9 cellular contexts compared by ENCODE assay signal in the genomic region with DNA sequence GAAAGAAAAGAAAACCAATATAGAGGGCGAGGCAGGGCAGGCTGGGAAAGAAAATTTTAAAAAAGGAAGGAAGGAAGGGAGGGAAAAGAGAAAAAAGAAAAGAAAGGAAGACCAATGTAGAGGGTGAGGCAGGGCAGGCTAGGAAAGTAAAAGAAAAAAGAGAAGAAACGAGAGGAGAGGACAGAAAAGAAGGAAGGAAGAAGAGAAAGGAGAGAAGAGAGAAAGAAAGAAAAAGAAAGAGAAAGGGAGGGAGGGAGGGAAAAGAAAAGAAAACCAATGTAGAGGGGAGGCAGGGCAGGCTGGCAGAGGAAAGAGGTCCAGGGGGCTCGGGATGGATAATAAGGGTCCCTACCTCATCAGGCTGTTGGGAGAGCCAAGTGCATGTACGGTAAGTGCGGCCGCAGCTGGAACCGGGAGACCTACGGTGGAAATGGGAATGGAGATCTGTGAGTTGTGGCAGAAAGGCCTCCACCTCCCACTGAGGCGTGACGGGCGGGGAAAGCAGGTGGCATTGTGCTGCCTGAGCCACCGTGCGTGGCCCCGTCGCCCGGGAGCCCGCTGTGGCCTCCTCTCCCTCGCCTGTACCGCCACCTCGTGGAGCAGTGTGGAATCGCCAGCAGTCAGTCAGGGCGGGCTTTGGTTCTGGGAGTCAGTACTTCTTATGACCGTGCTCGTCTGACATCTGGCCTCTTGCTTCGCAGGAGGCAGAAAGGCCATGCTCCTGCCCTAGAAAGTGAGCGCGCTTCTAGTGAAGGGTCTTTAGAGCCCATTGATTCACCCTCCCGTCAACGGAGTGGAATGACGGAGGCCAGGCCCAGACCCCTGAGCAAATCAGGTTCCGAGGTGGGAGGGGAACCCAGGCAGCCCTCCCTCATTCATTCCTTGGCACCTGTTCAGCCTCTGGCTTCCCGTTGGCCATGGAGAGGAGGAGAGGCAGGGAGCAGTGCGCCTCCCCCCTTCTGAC. TPM values are rescaled to one million over a fixed set of nuclear protein-coding genes. Genes with fewer than 3 reads are reported as not detected.
A peak's percentile ranks its signal among the peaks of the same experiment; 100 is the strongest.
DNase-seq lines count a peak whose midpoint lies in the region; ATAC-seq and TF ChIP-seq lines count a peak whose summit lies in the region.
"Had no signal": no experiment of that assay in that cellular context is flagged by ENCODE, and none has a peak within 500 bp of the region (broad histone marks: within the 10 kb centered on the region; RNA-seq: fewer than 3 reads in every experiment).

No MANE protein-coding gene starts in this region.

- peak overlapping the region; percentile 34 to 44 for H3K4me3 ChIP-seq in duodenal mucosa (ENCODE audit: low read depth in 1 of 2, low read length in 2 of 2)

- no peak overlapping the region for H3K27ac ChIP-seq in CD4-positive, alpha-beta T cell (ENCODE audit: low read depth, low read length)
- H3K27ac ChIP-seq in duodenal mucosa (ENCODE audit: low read depth, low read length), result no peak overlapping the region

- H3K27me3 ChIP-seq in CD4-positive, alpha-beta T cell (ENCODE audit: control insufficient read depth, insufficient read depth, low read length), result no peaks in the 10 kb centered on the region
- peaks cover 5 to 6% of the 10 kb centered on the region in 2 donors for H3K27me3 ChIP-seq in duodenal mucosa (ENCODE audit: control insufficient read depth in 1 of 2, insufficient read depth in 2 of 2, low read length in 2 of 2)

- H3K36me3 Mint-ChIP-seq in CD4-positive, alpha-beta T cell (ENCODE audit: low read depth), result no peaks in the 10 kb centered on the region
- H3K36me3 Mint-ChIP-seq: activated naive CD8-positive, alpha-beta T cell had no signal

- H3K9ac ChIP-seq in duodenal mucosa (ENCODE audit: low read depth in 1 of 2, low read length in 2 of 2), result peak overlapping the region; percentile 32 to 38

- peak; percentile 100 for ATAC-seq in CD4-positive, alpha-beta T cell (ENCODE audit: poor library complexity)
- peak; percentile 90 for ATAC-seq in GM19452 (IDR thresholded peaks at IDR 0.05; ENCODE audit: unreplicated experiment)

- no peak overlapping the region for H3K4me3 Mint-ChIP-seq in CD4-positive, alpha-beta T cell
- H3K4me3 Mint-ChIP-seq: activated naive CD8-positive, alpha-beta T cell had no signal

- H3K4me1 Mint-ChIP-seq in CD4-positive, alpha-beta T cell (ENCODE audit: low read depth), result peaks cover 10% of the 10 kb centered on the region

- H3K9me3 Mint-ChIP-seq in CD4-positive, alpha-beta T cell, result no peaks in the 10 kb centered on the region

- H3K9me3 ChIP-seq in CD4-positive, alpha-beta T cell (ENCODE audit: control insufficient read depth, low read length), result no peaks in the 10 kb centered on the region
- H3K9me3 ChIP-seq in duodenal mucosa (ENCODE audit: control insufficient read depth in 1 of 2, low read length in 2 of 2), result no peaks in the 10 kb centered on the region

- peaks cover 8% of the 10 kb centered on the region in 2 donors for H3K4me1 ChIP-seq in duodenal mucosa (ENCODE audit: control insufficient read depth in 1 of 2, insufficient read depth in 2 of 2, low read length in 2 of 2)

- TF ChIP-seq CTCF in CD4-positive, alpha-beta T cell (IDR thresholded peaks at IDR 0.05), result peak; percentile 92

- intact Hi-C loops in CD4-positive, alpha-beta T cell (cut with DNase I, micrococcal nuclease), result loop anchor here (1.0 kb wide), 2 partner anchors 18 to 88 kb away; no protein-coding TSS in a partner anchor

- CTCF ChIA-PET in CD4-positive, alpha-beta T cell (lab: Charles Lee), result interaction anchor here (1.2 to 1.5 kb wide), 2 partner anchors 10 to 88 kb away, joined by 4 read pairs; partner anchors contain the start of gene NHP2

- H3K36me3 ChIP-seq in duodenal mucosa (ENCODE audit: control insufficient read depth in 1 of 2, insufficient read depth in 2 of 2, low read length in 2 of 2), result no peaks in the 10 kb centered on the region

- peaks cover 18% of the 10 kb centered on the region for H3K27me3 Mint-ChIP-seq in CD4-positive, alpha-beta T cell
- H3K27me3 Mint-ChIP-seq: activated naive CD8-positive, alpha-beta T cell had no signal

- POLR2A ChIA-PET in CD4-positive, alpha-beta T cell (lab: Charles Lee), result no interaction called here

- H3K27ac Mint-ChIP-seq in CD4-positive, alpha-beta T cell, result no peak overlapping the region
- H3K27ac Mint-ChIP-seq: activated naive CD8-positive, alpha-beta T cell had no signal

- peak; percentile 82 to 97 (median 92) for DNase-seq in CD4-positive, alpha-beta T cell
- DNase-seq in HK-2 (ENCODE audit: unreplicated experiment), result peak; percentile 82
- peak; percentile 76 for DNase-seq in NCI-H82 treated with DMSO at 0.1 percent for 48 hours (lab: John Stamatoyannopoulos, UW; ENCODE audit: unreplicated experiment)
- DNase-seq in activated CD4-positive, alpha-beta T cell treated with anti-CD3 and anti-CD28 coated beads, Interleukin-2, amount 50 U/mL, for 48 hours, result peak; percentile 96 to 97
- peak; percentile 70 to 83 for DNase-seq in lung microvascular endothelial cell (ENCODE audit: low read depth in 2 of 2)
- DNase-seq in stimulated activated CD8-positive, alpha-beta memory T cell treated with anti-CD3 and anti-CD28 coated beads, Interleukin-12 subunit alpha, Interleukin-12 subunit beta, amount 100 ng/mL, for 24 hours (ENCODE audit: extremely low read depth), result peak; percentile 71

RNA-seq across cellular contexts. Expression of gene NHP2, which starts 10.4 kb away (rescaled TPM):
- 10 to 100 TPM; 42.2 to 44.5 TPM for total RNA-seq in CD4-positive, alpha-beta T cell
- 106 and 132 TPM in 2 replicates for total RNA-seq in lung microvascular endothelial cell

RNA-seq across cellular contexts. Expression of gene GMCL2, which starts 23.1 kb away (rescaled TPM):
- total RNA-seq in CD4-positive, alpha-beta T cell, result not detected
- total RNA-seq in lung microvascular endothelial cell, result not detected in 2 replicates

RNA-seq across cellular contexts. Expression of gene RMND5B, which starts 33.2 kb away (rescaled TPM):
- 10 to 100 TPM; 12.0 to 13.8 TPM for total RNA-seq in CD4-positive, alpha-beta T cell
- total RNA-seq in lung microvascular endothelial cell, result 22.4 and 33.9 TPM in 2 replicates

RNA-seq across cellular contexts. Expression of gene HNRNPAB, which starts 40.3 kb away (rescaled TPM):
- total RNA-seq in CD4-positive, alpha-beta T cell, result 10 to 100 TPM; 63.6 to 68.9 TPM
- total RNA-seq in lung microvascular endothelial cell, result 41.6 and 58.1 TPM in 2 replicates

RNA-seq across cellular contexts. Expression of gene N4BP3, which starts 50.7 kb away (rescaled TPM):
- total RNA-seq in CD4-positive, alpha-beta T cell, result 1 to 10 TPM; 3.8 to 4.3 TPM
- 18.3 and 23.8 TPM in 2 replicates for total RNA-seq in lung microvascular endothelial cell
